Comparison of ENCODE assay signal across 21 cellular contexts in genomic region chr3:8854656-8855055, GRCh38.
A peak's percentile ranks its signal among the peaks of the same experiment; 100 is the strongest.
DNase-seq lines count a peak whose midpoint lies in the region; ATAC-seq and TF ChIP-seq lines count a peak whose summit lies in the region.
"Had no signal": no experiment of that assay in that cellular context is flagged by ENCODE, and none has a peak within 500 bp of the region (broad histone marks: within the 10 kb centered on the region; RNA-seq: fewer than 3 reads in every experiment).

No MANE protein-coding gene starts in this region.

- no peaks in the 10 kb centered on the region for H4K20me1 ChIP-seq in GM23248 (ENCODE audit: insufficient read depth)
- H4K20me1 ChIP-seq: BLaER1 treated with 17β-estradiol and CSF1 and Interleukin-3, amounts not matched to agents 10 nM and 100 nM had no signal

- H3K27ac ChIP-seq in GM23248, result no peak overlapping the region
- no peak overlapping the region for H3K27ac ChIP-seq in neuronal stem cell (replicated peaks; ENCODE audit: low read length)
- H3K27ac ChIP-seq: A549; BLaER1 treated with 17β-estradiol and CSF1 and Interleukin-3, amounts not matched to agents 10 nM and 100 nM; HL-60; SJCRH30 had no signal

- H2BK15ac ChIP-seq in neuronal stem cell (ENCODE audit: low read length), result no peak overlapping the region

- no peaks in the 10 kb centered on the region for H3K79me1 ChIP-seq in neuronal stem cell (ENCODE audit: low read depth, low read length)

- no peak overlapping the region for H2BK5ac ChIP-seq in neuronal stem cell (ENCODE audit: low read length)

- intact Hi-C loops in activated CD4-positive, alpha-beta T cell treated with anti-CD3 and anti-CD28 coated beads for 36 hours (cut with DNase I, micrococcal nuclease), result no loop called here

- no peak overlapping the region for H4K91ac ChIP-seq in neuronal stem cell (ENCODE audit: low read depth, low read length, poor library complexity)

- H3K4me3 ChIP-seq in AG10803 (ENCODE audit: low read length), result no peak overlapping the region
- no peak overlapping the region for H3K4me3 ChIP-seq in GM23248
- H3K4me3 ChIP-seq in neuronal stem cell (ENCODE audit: low read length in 2 of 2), result no peak overlapping the region
- H3K4me3 ChIP-seq: A549; BLaER1 treated with 17β-estradiol and CSF1 and Interleukin-3, amounts not matched to agents 10 nM and 100 nM; SJCRH30 had no signal

- peak; percentile 68 for DNase-seq in AG10803 (ENCODE audit: low read depth)
- peak; percentile 56 for DNase-seq in GM23248
- DNase-seq in astrocyte of the hippocampus (ENCODE audit: low read depth, low spot score), result peak; percentile 53
- no peak for DNase-seq in neuronal stem cell (ENCODE audit: low spot score)
- DNase-seq in RPMI8226, result no peak
- DNase-seq in activated CD4-positive, alpha-beta T cell treated with anti-CD3 and anti-CD28 coated beads for 36 hours, result no peak
- DNase-seq in stimulated activated CD4-positive, alpha-beta T cell treated with anti-CD3 and anti-CD28 coated beads, Interleukin-2, amount 100 ng/mL, for 24 hours, result no peak
- DNase-seq: CD4-positive, alpha-beta memory T cell; DND-41; KBM-7; NCI-H1092; NCI-H1436 treated with DMSO at 0.1 percent for 48 hours; NCI-H1930; NCI-H510A; NCI-H748 treated with DMSO at 0.1 percent for 48 hours; SJCRH30 had no signal

- no peak overlapping the region for H3K23ac ChIP-seq in neuronal stem cell (ENCODE audit: low read depth, low read length, poor library complexity)

- H3K14ac ChIP-seq in neuronal stem cell (ENCODE audit: low read length), result no peak overlapping the region

- POLR2A ChIA-PET in activated CD4-positive, alpha-beta T cell treated with anti-CD3 and anti-CD28 coated beads for 36 hours (lab: Charles Lee), result no interaction called here

- no peak overlapping the region for H3K4ac ChIP-seq in neuronal stem cell (ENCODE audit: low read length)

- in situ Hi-C loops in GM23248 (cut with MboI), result no loop called here

- H3K36me3 Mint-ChIP-seq in activated CD4-positive, alpha-beta T cell treated with anti-CD3 and anti-CD28 coated beads for 36 hours (ENCODE audit: low read depth), result peaks cover 2% of the 10 kb centered on the region
- H3K36me3 Mint-ChIP-seq: CD4-positive, alpha-beta memory T cell had no signal

- H3K4me1 ChIP-seq in GM23248 (ENCODE audit: insufficient read depth), result peaks cover 35% of the 10 kb centered on the region
- H3K4me1 ChIP-seq in neuronal stem cell (ENCODE audit: control insufficient read depth in 2 of 2, insufficient read depth in 1 of 2, low read depth in 1 of 2, low read length in 2 of 2), result no peaks in the 10 kb centered on the region
- H3K4me1 ChIP-seq: BLaER1 treated with 17β-estradiol and CSF1 and Interleukin-3, amounts not matched to agents 10 nM and 100 nM had no signal

- no peak overlapping the region for H3K4me3 Mint-ChIP-seq in activated CD4-positive, alpha-beta T cell treated with anti-CD3 and anti-CD28 coated beads for 36 hours
- H3K4me3 Mint-ChIP-seq: CD4-positive, alpha-beta memory T cell had no signal

- H3K4me1 Mint-ChIP-seq in activated CD4-positive, alpha-beta T cell treated with anti-CD3 and anti-CD28 coated beads for 36 hours, result no peaks in the 10 kb centered on the region
- H3K4me1 Mint-ChIP-seq: CD4-positive, alpha-beta memory T cell had no signal

- no peaks in the 10 kb centered on the region for H3K9me3 Mint-ChIP-seq in activated CD4-positive, alpha-beta T cell treated with anti-CD3 and anti-CD28 coated beads for 36 hours (ENCODE audit: low read depth)
- H3K9me3 Mint-ChIP-seq: CD4-positive, alpha-beta memory T cell had no signal

- no peak for TF ChIP-seq CTCF in AG10803 (conservative IDR thresholded peaks at IDR 0.05; ENCODE audit: low read length)

- H3K36me3 ChIP-seq in GM23248 (ENCODE audit: low read depth), result no peaks in the 10 kb centered on the region
- H3K36me3 ChIP-seq in neuronal stem cell (replicated peaks in 1 of 2; ENCODE audit: control insufficient read depth in 2 of 2, insufficient read depth in 2 of 2, low read length in 2 of 2), result no peaks in the 10 kb centered on the region

- H4K8ac ChIP-seq in neuronal stem cell (ENCODE audit: low read depth, low read length), result no peak overlapping the region

- no peaks in the 10 kb centered on the region for H3K9me2 ChIP-seq in GM23248 (ENCODE audit: insufficient read depth)

- no peak overlapping the region for H2BK12ac ChIP-seq in neuronal stem cell (ENCODE audit: low read length)

- no peak for ATAC-seq in HG03095 (IDR thresholded peaks at IDR 0.05; ENCODE audit: unreplicated experiment)
- ATAC-seq in activated CD4-positive, alpha-beta T cell treated with anti-CD3 and anti-CD28 coated beads for 36 hours, result no peak
- ATAC-seq: A549, HepG2 had no signal

- WGBS in GM23248 (ENCODE audit: low coverage in 1 of 2, low lambda C conversion rate in 2 of 2, missing lambda C conversion rate in 2 of 2), 2 experiments, result 95 to 97% methylated on average over 4 of the region's 4 CpGs
- no CpG with 5 or more reads among the region's 4 CpGs for WGBS in neuronal stem cell (ENCODE audit: extremely low coverage in 2 of 2, insufficient read length in 2 of 2, insufficient replicate concordance in 1 of 2), 2 donors

- no peak overlapping the region for H2AFZ ChIP-seq in GM23248
- H2AFZ ChIP-seq in neuronal stem cell (ENCODE audit: low read length), result no peak overlapping the region

- peaks cover 17% of the 10 kb centered on the region for H3F3A ChIP-seq in GM23248 (ENCODE audit: insufficient read depth)

- H3K27ac Mint-ChIP-seq in activated CD4-positive, alpha-beta T cell treated with anti-CD3 and anti-CD28 coated beads for 36 hours, result no peak overlapping the region
- H3K27ac Mint-ChIP-seq: CD4-positive, alpha-beta memory T cell had no signal

- no peak overlapping the region for H2BK120ac ChIP-seq in neuronal stem cell (ENCODE audit: low read depth, low read length)

- no peaks in the 10 kb centered on the region for H3K27me3 ChIP-seq in GM23248 (replicated peaks; ENCODE audit: insufficient read depth)
- H3K27me3 ChIP-seq in neuronal stem cell (ENCODE audit: control insufficient read depth in 3 of 3, insufficient read depth in 3 of 3, low read depth in 1 of 3, low read length in 3 of 3), result no peaks in the 10 kb centered on the region
- H3K27me3 ChIP-seq: BLaER1 treated with 17β-estradiol and CSF1 and Interleukin-3, amounts not matched to agents 10 nM and 100 nM; SJCRH30 had no signal

- no peaks in the 10 kb centered on the region for H3K9me3 ChIP-seq in GM23248 (ENCODE audit: low read depth)
- H3K9me3 ChIP-seq in neuronal stem cell (replicated peaks in 1 of 2; ENCODE audit: control insufficient read depth in 2 of 2, insufficient read depth in 1 of 2, low read depth in 1 of 2, low read length in 2 of 2), result no peaks in the 10 kb centered on the region
- H3K9me3 ChIP-seq: A549; BLaER1 treated with 17β-estradiol and CSF1 and Interleukin-3, amounts not matched to agents 10 nM and 100 nM; SJCRH30 had no signal

- H3K27me3 Mint-ChIP-seq in activated CD4-positive, alpha-beta T cell treated with anti-CD3 and anti-CD28 coated beads for 36 hours, result no peaks in the 10 kb centered on the region
- H3K27me3 Mint-ChIP-seq: CD4-positive, alpha-beta memory T cell had no signal

- H3K9ac ChIP-seq in GM23248 (no peak overlapping the region), neuronal stem cell (ENCODE audit: low read depth, low read length, poor library complexity) (no peak overlapping the region)
- H3K9ac ChIP-seq: BLaER1 treated with 17β-estradiol and CSF1 and Interleukin-3, amounts not matched to agents 10 nM and 100 nM had no signal

- H2AK5ac ChIP-seq in neuronal stem cell (ENCODE audit: low read depth, low read length), result no peak overlapping the region

- H3K79me2 ChIP-seq in GM23248 (ENCODE audit: insufficient read depth), result no peaks in the 10 kb centered on the region

- CTCF ChIA-PET in activated CD4-positive, alpha-beta T cell treated with anti-CD3 and anti-CD28 coated beads for 36 hours (lab: Charles Lee), result interaction anchor here (0.6 kb wide), 1 partner anchor 76 kb away, joined by 5 read pairs; no protein-coding TSS in a partner anchor

- H3K4me2 ChIP-seq in GM23248 (ENCODE audit: unreplicated experiment) (no peak overlapping the region), neuronal stem cell (ENCODE audit: insufficient read depth, low read length, poor library complexity, severe bottlenecking) (no peak overlapping the region)
- H3K4me2 ChIP-seq: A549; BLaER1 treated with 17β-estradiol and CSF1 and Interleukin-3, amounts not matched to agents 10 nM and 100 nM had no signal

- peak overlapping the region; percentile 9 for H3K18ac ChIP-seq in neuronal stem cell (ENCODE audit: low read length)

Comparison
In these comparisons a context has a peak if more than half of its experiments do, and no peak if none do; other contexts are left out.
1. DNase-seq: peak in AG10803 (single experiment), GM23248 (single experiment) and astrocyte of the hippocampus (single experiment); none in neuronal stem cell (single experiment), RPMI8226 (single experiment), activated CD4-positive, alpha-beta T cell treated with anti-CD3 and anti-CD28 coated beads for 36 hours (single experiment) and stimulated activated CD4-positive, alpha-beta T cell treated with anti-CD3 and anti-CD28 coated beads, Interleukin-2, amount 100 ng/mL, for 24 hours (0 of 2).